In genomic region chr10:33113111-33113856, GRCh38 we compare ENCODE assay signal across 15 cellular contexts.
DNase-seq lines count a peak whose midpoint lies in the region; ATAC-seq, FAIRE-seq and TF ChIP-seq lines count a peak whose summit lies in the region.
"Had no signal": no experiment of that assay in that cellular context is flagged by ENCODE, and none has a peak within 500 bp of the region (broad histone marks: within the 10 kb centered on the region; RNA-seq: fewer than 3 reads in every experiment).

No MANE protein-coding gene starts in this region.

- no peak overlapping the region for H3K4me2 ChIP-seq in neural progenitor cell

- no peak for TF ChIP-seq CTCF in neural progenitor cell (IDR thresholded peaks at IDR 0.05)

- H3K4me3 ChIP-seq in adipocyte (ENCODE audit: low read length), result peak overlapping the region; percentile 20
- no peak overlapping the region for H3K4me3 ChIP-seq in right cardiac atrium (ENCODE audit: low read length)
- H3K4me3 ChIP-seq in neural progenitor cell, result no peak overlapping the region
- H3K4me3 ChIP-seq: K562, pancreas, thoracic aorta had no signal

- H3K4me3 Mint-ChIP-seq in neural progenitor cell, result no peak overlapping the region
- peak overlapping the region in 2 of 10 donors; percentile 3 to 70 for H3K4me3 Mint-ChIP-seq in naive thymus-derived CD8-positive, alpha-beta T cell

- intact Hi-C loops in Right ventricle myocardium superior (cut with DNase I), result no loop called here
- intact Hi-C loops in cardiac septum (cut with DNase I), result no loop called here
- intact Hi-C loops in right cardiac atrium (cut with DNase I), result no loop called here

- peak overlapping the region; percentile 48 for H3K9ac ChIP-seq in adipocyte (ENCODE audit: low read length)
- H3K9ac ChIP-seq in neural progenitor cell, result no peak overlapping the region

- H3K27me3 Mint-ChIP-seq in neural progenitor cell (ENCODE audit: insufficient read depth, low read depth), result no peaks in the 10 kb centered on the region
- H3K27me3 Mint-ChIP-seq in naive thymus-derived CD8-positive, alpha-beta T cell, result peaks cover 0 to 3% (median 2%) of the 10 kb centered on the region in 5 donors

- no peak overlapping the region for H3K27ac Mint-ChIP-seq in neural progenitor cell
- H3K27ac Mint-ChIP-seq in naive thymus-derived CD8-positive, alpha-beta T cell, result peak overlapping the region in 3 of 10 donors; percentile 1 to 93 (median 73)

- H2AFZ ChIP-seq in neural progenitor cell (replicated peaks), result no peak overlapping the region

- no peaks in the 10 kb centered on the region for H3K79me2 ChIP-seq in neural progenitor cell (ENCODE audit: low read depth)

- no peaks in the 10 kb centered on the region for H3K36me3 Mint-ChIP-seq in neural progenitor cell
- no peaks in the 10 kb centered on the region for H3K36me3 Mint-ChIP-seq in naive thymus-derived CD8-positive, alpha-beta T cell

- H3K36me3 ChIP-seq in adipocyte (ENCODE audit: control insufficient read depth, insufficient read depth, low read length, severe bottlenecking), result no peaks in the 10 kb centered on the region
- H3K36me3 ChIP-seq in neural progenitor cell, result no peaks in the 10 kb centered on the region
- H3K36me3 ChIP-seq: BE2C, pancreas, thoracic aorta had no signal

- H3K4me1 Mint-ChIP-seq in neural progenitor cell, result peaks cover 7% of the 10 kb centered on the region
- peaks cover 15 to 95% (median 29%) of the 10 kb centered on the region in 4 donors for H3K4me1 Mint-ChIP-seq in naive thymus-derived CD8-positive, alpha-beta T cell

- H3K4me1 ChIP-seq in adipocyte (ENCODE audit: control insufficient read depth, insufficient read depth, low read length) (peaks cover 60% of the 10 kb centered on the region), right cardiac atrium (ENCODE audit: control insufficient read depth, insufficient read depth, low read length) (no peaks in the 10 kb centered on the region), neural progenitor cell (peaks cover 8% of the 10 kb centered on the region)
- H3K4me1 ChIP-seq: BE2C, pancreas had no signal

- no peaks in the 10 kb centered on the region for H3K27me3 ChIP-seq in adipocyte (replicated peaks; ENCODE audit: control insufficient read depth, insufficient read depth, low read length)
- no peaks in the 10 kb centered on the region for H3K27me3 ChIP-seq in right cardiac atrium (ENCODE audit: control insufficient read depth, insufficient read depth)
- H3K27me3 ChIP-seq in neural progenitor cell, result no peaks in the 10 kb centered on the region
- H3K27me3 ChIP-seq: BE2C, pancreas had no signal

- H4K20me1 ChIP-seq in neural progenitor cell (ENCODE audit: low read depth), result no peaks in the 10 kb centered on the region

- H3K27ac ChIP-seq in right cardiac atrium (ENCODE audit: low read length), result no peak overlapping the region
- H3K27ac ChIP-seq in neural progenitor cell, result no peak overlapping the region
- H3K27ac ChIP-seq in caudate nucleus (ENCODE audit: low read depth, low read length), result no peak overlapping the region
- H3K27ac ChIP-seq: pancreas, thoracic aorta had no signal

- ATAC-seq in Right ventricle myocardium superior (ENCODE audit: poor library complexity), result peak; percentile 44
- ATAC-seq in right cardiac atrium, result peak; percentile 49 to 79
- no peak for ATAC-seq in naive thymus-derived CD8-positive, alpha-beta T cell
- ATAC-seq: K562, pancreas had no signal

- WGBS in right cardiac atrium, result 55% methylated on average over 6 of the region's 6 CpGs

- H3K9me3 ChIP-seq in adipocyte (ENCODE audit: control insufficient read depth, low read length) (no peaks in the 10 kb centered on the region), right cardiac atrium (ENCODE audit: control insufficient read depth, low read length) (no peaks in the 10 kb centered on the region), neural progenitor cell (ENCODE audit: low read depth) (no peaks in the 10 kb centered on the region)
- H3K9me3 ChIP-seq: BE2C, pancreas, thoracic aorta had no signal

- no peaks in the 10 kb centered on the region for H3K9me3 Mint-ChIP-seq in neural progenitor cell
- H3K9me3 Mint-ChIP-seq in naive thymus-derived CD8-positive, alpha-beta T cell, result no peaks in the 10 kb centered on the region

- FAIRE-seq in urothelium cell line (lab: Jason Lieb, UNC), result peak; percentile 44
- FAIRE-seq: pancreas had no signal

- H3F3A ChIP-seq in neural progenitor cell (ENCODE audit: low read depth), result no peaks in the 10 kb centered on the region

- POLR2A ChIA-PET in naive thymus-derived CD8-positive, alpha-beta T cell (lab: Charles Lee), result no interaction called here

- DNase-seq in Right ventricle myocardium superior, result no peak
- DNase-seq in cardiac septum (ENCODE audit: low spot score), result no peak
- DNase-seq in adipocyte (ENCODE audit: low read depth), result peak; percentile 49
- DNase-seq in right cardiac atrium, result no peak
- DNase-seq in urothelium cell line (ENCODE audit: low spot score), result no peak
- no peak for DNase-seq in neural progenitor cell (ENCODE audit: low spot score)
- no peak for DNase-seq in naive thymus-derived CD8-positive, alpha-beta T cell
- DNase-seq in caudate nucleus (lab: John Stamatoyannopoulos, UW), result no peak
- DNase-seq: amniotic stem cell, BE2C, HCEC 1CT, NCI-H2029, pancreas had no signal

Comparison
In these comparisons a context has a peak if more than half of its experiments do, and no peak if none do; other contexts are left out.
1. ATAC-seq: peak in Right ventricle myocardium superior (single experiment) and right cardiac atrium (2 of 2); none in naive thymus-derived CD8-positive, alpha-beta T cell (0 of 2).